10 cellular contexts compared by ENCODE assay signal in the genomic region with DNA sequence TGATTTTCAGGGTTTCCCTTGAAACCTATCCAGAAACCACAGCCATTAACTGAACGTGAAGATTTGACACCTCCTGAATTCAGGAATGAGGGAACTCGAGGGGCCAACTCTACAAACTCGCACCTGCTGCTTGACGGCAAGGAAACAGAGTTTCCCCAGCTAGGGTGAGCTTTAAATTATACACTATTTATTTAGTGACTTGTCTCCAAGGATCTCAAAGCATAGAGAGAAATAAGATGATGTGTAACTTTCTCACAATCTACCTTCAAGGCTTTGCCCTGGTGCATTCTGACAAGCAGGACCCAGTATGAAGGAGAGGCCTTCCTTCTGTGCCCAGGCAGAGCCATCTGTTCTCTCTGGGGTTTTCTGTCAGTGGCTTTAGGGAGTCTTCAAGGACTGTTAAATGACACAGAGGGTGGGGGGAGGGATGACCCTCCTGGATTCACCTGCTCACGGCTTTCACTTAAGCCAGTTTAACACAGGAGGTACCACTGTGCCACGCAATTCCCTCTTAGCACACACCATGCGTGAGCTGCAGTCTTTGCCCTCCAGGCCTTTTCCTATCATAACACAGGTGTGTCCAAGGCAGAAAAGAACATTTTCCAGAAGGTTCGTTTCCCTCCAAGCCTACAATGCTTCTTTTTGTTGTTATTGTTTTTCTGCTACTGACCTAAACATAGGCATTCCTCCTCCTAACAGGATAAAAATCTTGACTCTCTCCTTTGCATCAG. TPM values are rescaled to one million over a fixed set of nuclear protein-coding genes. Genes with fewer than 3 reads are reported as not detected.
DNase-seq lines count a peak whose midpoint lies in the region; ATAC-seq and TF ChIP-seq lines count a peak whose summit lies in the region.
"Had no signal": no experiment of that assay in that cellular context is flagged by ENCODE, and none has a peak within 500 bp of the region (broad histone marks: within the 10 kb centered on the region; RNA-seq: fewer than 3 reads in every experiment).

No MANE protein-coding gene starts in this region.

- H3K4me1 Mint-ChIP-seq in H9, result peaks cover 54 to 64% of the 10 kb centered on the region in 2 experiments

- peaks cover 0 to 2% (median 0%) of the 10 kb centered on the region in 3 experiments; a peak in 2 of 7 replicates for H3K36me3 Mint-ChIP-seq in H9 (ENCODE audit: insufficient read depth in 1 of 3, low read depth in 3 of 3)
- H3K36me3 Mint-ChIP-seq: activated naive CD4-positive, alpha-beta T cell treated with anti-CD3 and anti-CD28 coated beads, Interleukin-2, amount 50 U/mL, for 24 hours had no signal

- no peak overlapping the region for H2AK5ac ChIP-seq in H9 (ENCODE audit: insufficient read length, low read length)

- H3K27ac Mint-ChIP-seq in H9, result no peak overlapping the region
- H3K27ac Mint-ChIP-seq: activated naive CD4-positive, alpha-beta T cell treated with anti-CD3 and anti-CD28 coated beads, Interleukin-2, amount 50 U/mL, for 24 hours had no signal

- H3K9me3 ChIP-seq in H9 (ENCODE audit: control insufficient read depth, low read depth, low read length) (no peaks in the 10 kb centered on the region), SJSA1 (replicated peaks) (no peaks in the 10 kb centered on the region), gastroesophageal sphincter (no peaks in the 10 kb centered on the region), sigmoid colon (no peaks in the 10 kb centered on the region)

- no peak overlapping the region for H2AFZ ChIP-seq in H9 (ENCODE audit: low read length)

- no peak overlapping the region for H2BK20ac ChIP-seq in H9 (ENCODE audit: low read depth, low read length, poor library complexity, severe bottlenecking)

- H3K9ac ChIP-seq in H9 (ENCODE audit: extremely low read depth, insufficient read length, low read length), result no peak overlapping the region

- no peaks in the 10 kb centered on the region for H3K79me1 ChIP-seq in H9 (ENCODE audit: insufficient read depth, low read depth, low read length, poor library complexity, severe bottlenecking)

- peaks cover 2% of the 10 kb centered on the region for H4K20me1 ChIP-seq in H9 (ENCODE audit: control insufficient read depth, insufficient read depth, insufficient read length)

- no peak overlapping the region for H2BK12ac ChIP-seq in H9 (ENCODE audit: insufficient read length, low read depth, low read length)

- peaks cover 60% of the 10 kb centered on the region for H3K27me3 Mint-ChIP-seq in H9 (ENCODE audit: low read depth)

- no peaks in the 10 kb centered on the region for H3K79me2 ChIP-seq in H9 (ENCODE audit: insufficient read depth, low read length)

- peak overlapping the region; percentile 52 for H3K4me2 ChIP-seq in H9 (ENCODE audit: insufficient read depth, insufficient read length, low read length)

- H3K27me3 ChIP-seq in H9 (ENCODE audit: insufficient read depth, low read length), result peaks cover 82% of the 10 kb centered on the region
- H3K27me3 ChIP-seq in SJSA1 (replicated peaks), result no peaks in the 10 kb centered on the region
- H3K27me3 ChIP-seq in gastroesophageal sphincter, result no peaks in the 10 kb centered on the region
- no peaks in the 10 kb centered on the region for H3K27me3 ChIP-seq in sigmoid colon

- H3K23me2 ChIP-seq in H9 (ENCODE audit: insufficient read length, low read depth, low read length, poor library complexity, severe bottlenecking), result peaks cover 7% of the 10 kb centered on the region

- TF ChIP-seq EP300 in gastroesophageal sphincter (IDR thresholded peaks at IDR 0.05) (no peak), sigmoid colon (IDR thresholded peaks at IDR 0.05) (no peak)

- H3K9me3 Mint-ChIP-seq in H9, result peaks cover 0 to 7% of the 10 kb centered on the region in 2 experiments; a peak in 2 of 5 replicates
- H3K9me3 Mint-ChIP-seq: activated naive CD4-positive, alpha-beta T cell treated with anti-CD3 and anti-CD28 coated beads, Interleukin-2, amount 50 U/mL, for 24 hours had no signal

- CTCF ChIA-PET in GM10248 (lab: Yijun Ruan, JAX), result no interaction called here

- no peak overlapping the region for H3T11ph ChIP-seq in H9 (ENCODE audit: low read length)

- H3K36me3 ChIP-seq in SJSA1 (0 out of 2 replicates have a peak, but pooled peaks cover 3% of the 10 kb centered on the region), gastroesophageal sphincter (no peaks in the 10 kb centered on the region), sigmoid colon (no peaks in the 10 kb centered on the region)

- H3K27ac ChIP-seq in H9 (ENCODE audit: insufficient read length, low read depth, low read length), result no peak overlapping the region
- peak overlapping the region; percentile 32; the same call in 1 of the 2 replicates for H3K27ac ChIP-seq in SJSA1
- H3K27ac ChIP-seq in gastroesophageal sphincter, result peak overlapping the region; percentile 84 to 97 (median 92)
- peak overlapping the region; percentile 94 to 99 (median 97) for H3K27ac ChIP-seq in sigmoid colon

- no peak overlapping the region for H3K18ac ChIP-seq in H9 (ENCODE audit: insufficient read length, low read depth, low read length)

- H3K56ac ChIP-seq in H9 (ENCODE audit: insufficient read length, low read depth, low read length), result no peak overlapping the region

- no peak overlapping the region for H4K8ac ChIP-seq in H9 (replicated peaks; ENCODE audit: insufficient read length, low read depth, low read length)

- DNase-seq in H9, result no peak
- DNase-seq in SJSA1 (ENCODE audit: low read depth in 1 of 2, low spot score in 2 of 2), result no peak
- peak; percentile 59 for DNase-seq in sigmoid colon
- DNase-seq in GM10248 (ENCODE audit: extremely low spot score), result no peak
- DNase-seq in Kasumi-1 (lab: John Stamatoyannopoulos, UW), result no peak
- no peak for DNase-seq in UCSD-AML1 (lab: John Stamatoyannopoulos, UW; ENCODE audit: unreplicated experiment)
- DNase-seq: Karpas-422 had no signal

- H4K5ac ChIP-seq in H9 (ENCODE audit: insufficient read length, low read depth, low read length), result no peak overlapping the region

- H3K4me1 ChIP-seq in H9 (ENCODE audit: insufficient read depth, low read length) (peaks cover 11% of the 10 kb centered on the region), SJSA1 (replicated peaks) (peaks cover 57% of the 10 kb centered on the region), gastroesophageal sphincter (peaks cover 0 to 91% (median 50%) of the 10 kb centered on the region in 3 donors), sigmoid colon (peaks cover 3 to 92% (median 89%) of the 10 kb centered on the region in 4 donors)

- H3K14ac ChIP-seq in H9 (ENCODE audit: insufficient read depth, low read length), result no peak overlapping the region

- H3K4ac ChIP-seq in H9 (ENCODE audit: low read depth, low read length), result no peak overlapping the region

- no peak overlapping the region for H3K23ac ChIP-seq in H9 (ENCODE audit: insufficient read length, low read depth, low read length)

- TF ChIP-seq CTCF in H9 (conservative IDR thresholded peaks at IDR 0.05), result no peak
- no peak for TF ChIP-seq CTCF in gastroesophageal sphincter (IDR thresholded peaks at IDR 0.05)
- no peak for TF ChIP-seq CTCF in sigmoid colon (IDR thresholded peaks at IDR 0.05)
- TF ChIP-seq CTCF in GM10248 (IDR thresholded peaks at IDR 0.05; ENCODE audit: control extremely low read depth, extremely low read depth, low read depth, missing control alignments), result no peak

- POLR2A ChIA-PET in GM10248 (lab: Yijun Ruan, JAX), result no interaction called here

- no peak overlapping the region for H2BK120ac ChIP-seq in H9 (ENCODE audit: low read depth, low read length, poor library complexity, severe bottlenecking)

- intact Hi-C loops in sigmoid colon (cut with DNase I), result loop anchor here (2.0 to 10.0 kb wide), 4 partner anchors 58 to 382 kb away; no protein-coding TSS in a partner anchor

- peak overlapping the region; percentile 63 to 78; a peak in 2 of 5 replicates for H3K4me3 Mint-ChIP-seq in H9

- no peak overlapping the region for H2BK15ac ChIP-seq in H9 (ENCODE audit: low read depth, low read length)

- WGBS in H9 (ENCODE audit: extremely low coverage, insufficient read length, low lambda C conversion rate), result no CpG with 5 or more reads among the region's 8 CpGs
- WGBS in gastroesophageal sphincter (ENCODE audit: low coverage in 1 of 2), 2 donors, result 49 to 52% methylated on average over 5 to 6 of the region's 8 CpGs
- WGBS in sigmoid colon, 2 donors, result 28 to 64% methylated on average over 8 of the region's 8 CpGs

- no peak overlapping the region for H4K91ac ChIP-seq in H9 (ENCODE audit: insufficient read length, low read depth, low read length)

- H2BK5ac ChIP-seq in H9 (ENCODE audit: insufficient read length, low read length), result no peak overlapping the region

- ATAC-seq in gastroesophageal sphincter, result no peak
- ATAC-seq in GM19463 (IDR thresholded peaks at IDR 0.05; ENCODE audit: unreplicated experiment), result no peak

- H3K4me3 ChIP-seq in SJSA1 (peak overlapping the region; percentile 73; the same call in 1 of the 2 replicates), gastroesophageal sphincter (peak overlapping the region; percentile 74 to 93), sigmoid colon (peak overlapping the region; percentile 78 to 90 (median 84))

- no peak for TF ChIP-seq POLR2A in gastroesophageal sphincter (IDR thresholded peaks at IDR 0.05)
- TF ChIP-seq POLR2A in sigmoid colon (IDR thresholded peaks at IDR 0.05), result no peak

RNA-seq across cellular contexts. Expression of a gene that starts 1.3 kb away (rescaled TPM):
- 1.1 and 1.5 TPM in 2 replicates for total RNA-seq in H9 (2021)
- total RNA-seq in SJSA1 (2014; rRNA removed; shearing (Covaris generic)), result 2.1 and 2.3 TPM in 2 replicates
- total RNA-seq in gastroesophageal sphincter, result 10 to 100 TPM; 24.0 to 47.1 (median 29.5) TPM
- total RNA-seq in sigmoid colon, result 10 to 100 TPM; 17.8 to 38.8 (median 19.1) TPM
- 1 to 10 TPM in 2 of 3 donors, under 1 TPM in 1; 0.69 to 4.3 (median 1.2) TPM for polyA plus RNA-seq in sigmoid colon
